Comparison of ENCODE assay signal across 1 cellular context in genomic region chr5:71586052-71586940, GRCh38.
A peak's percentile ranks its signal among the peaks of the same experiment; 100 is the strongest.
TF ChIP-seq lines count a peak whose summit lies in the region.

No MANE protein-coding gene starts in this region.

TF ChIP-seq in HepG2, 621 proteins besides CTCF, POLR2A, EP300 and RAD21 (continued from another document):
- no peak for TF ChIP-seq IRF9 (CRISPR knock-in tag; IDR thresholded peaks at IDR 0.05; ENCODE audit: borderline replicate concordance)
- TF ChIP-seq REST (IDR thresholded peaks at IDR 0.05; ENCODE audit: borderline replicate concordance in 1 of 2, low read depth in 1 of 2, low read length in 2 of 2) = 0 out of 4 replicates have a peak, but pooled peaks of 1 of the 2 experiments have one; percentile 28
- TF ChIP-seq ZNF451 (CRISPR knock-in tag; IDR thresholded peaks at IDR 0.05) = no peak
- no peak for TF ChIP-seq ZBTB26 (CRISPR knock-in tag; IDR thresholded peaks at IDR 0.05; ENCODE audit: borderline replicate concordance)
- TF ChIP-seq ZNF547 (CRISPR knock-in tag; IDR thresholded peaks at IDR 0.05) = no peak
- TF ChIP-seq ZBTB20 (CRISPR knock-in tag; IDR thresholded peaks at IDR 0.05; ENCODE audit: borderline replicate concordance, low read depth) = 0 out of 2 replicates have a peak, but pooled peaks have one; percentile 32
- TF ChIP-seq ZBTB4 (CRISPR knock-in tag; IDR thresholded peaks at IDR 0.05; ENCODE audit: borderline replicate concordance) = 0 out of 2 replicates have a peak, but pooled peaks have one; percentile 16
- no peak for TF ChIP-seq ZBTB7B (CRISPR knock-in tag; IDR thresholded peaks at IDR 0.05)
- 0 out of 2 replicates have a peak, but pooled peaks have one; percentile 61 for TF ChIP-seq ZNF441 (CRISPR knock-in tag; IDR thresholded peaks at IDR 0.05; ENCODE audit: borderline replicate concordance)
- TF ChIP-seq KAT8 (CRISPR knock-in tag; IDR thresholded peaks at IDR 0.05) = peak; percentile 26; the same call in 1 of the 2 replicates
- TF ChIP-seq MAX (IDR thresholded peaks at IDR 0.05) = peak; percentile 92
- TF ChIP-seq PRMT3 (CRISPR knock-in tag; IDR thresholded peaks at IDR 0.05; ENCODE audit: borderline replicate concordance, low read depth) = no peak
- 0 out of 2 replicates have a peak, but pooled peaks have one; percentile 15 for TF ChIP-seq NFIB (CRISPR knock-in tag; IDR thresholded peaks at IDR 0.05; ENCODE audit: borderline replicate concordance)
- peak; percentile 49; the same call in 1 of the 2 replicates for TF ChIP-seq DMAP1 (CRISPR knock-in tag; IDR thresholded peaks at IDR 0.05)
- TF ChIP-seq ZNF75D (CRISPR knock-in tag; IDR thresholded peaks at IDR 0.05; ENCODE audit: borderline replicate concordance) = no peak
- peak; percentile 99 for TF ChIP-seq HINFP (CRISPR knock-in tag; IDR thresholded peaks at IDR 0.05; ENCODE audit: low read depth)
- TF ChIP-seq NONO (IDR thresholded peaks at IDR 0.05) = no peak
- TF ChIP-seq NONO (CRISPR knock-in tag; conservative IDR thresholded peaks at IDR 0.05) = no peak
- TF ChIP-seq ARNTL (CRISPR knock-in tag; IDR thresholded peaks at IDR 0.05) = peak; percentile 18; the same call in 1 of the 2 replicates
- TF ChIP-seq ZGPAT (CRISPR knock-in tag; IDR thresholded peaks at IDR 0.05) = peak; percentile 64
- no peak for TF ChIP-seq LCORL (IDR thresholded peaks at IDR 0.05)
- TF ChIP-seq LCORL (CRISPR knock-in tag; IDR thresholded peaks at IDR 0.05) = no peak
TF ChIP-seq in HepG2: peak in this region for 94.
